7 cellular contexts compared by ENCODE assay signal in genomic region chr5:682216-682615, GRCh38. TPM values are rescaled to one million over a fixed set of nuclear protein-coding genes. Genes with fewer than 3 reads are reported as not detected.
DNase-seq lines count a peak whose midpoint lies in the region; ATAC-seq and TF ChIP-seq lines count a peak whose summit lies in the region.
"Not testable (repeated sequence)": the region's sequence is repeated elsewhere in the genome, so short reads cannot be mapped to it uniquely, and the experiment has no call there.

No MANE protein-coding gene starts in this region.

- H3K23ac ChIP-seq in H9 (ENCODE audit: insufficient read length, low read depth, low read length), result not testable (repeated sequence)

- not testable (repeated sequence) for TF ChIP-seq CTCF in H9 (conservative IDR thresholded peaks at IDR 0.05); breast epithelium (IDR thresholded peaks at IDR 0.05); endodermal cell (conservative IDR thresholded peaks at IDR 0.05); spleen (IDR thresholded peaks at IDR 0.05 in 8 of 11, conservative IDR thresholded peaks at IDR 0.05 in 3 of 11)

- intact Hi-C loops in breast epithelium (cut with DNase I; ENCODE audit: low total_unique reads); spleen (cut with DNase I; ENCODE audit: low total_unique reads): not testable (repeated sequence)

- POLR2A ChIA-PET in activated CD4-positive, alpha-beta memory T cell treated with anti-CD3 and anti-CD28 coated beads, Interleukin-2, amount 10 ng/mL, durations not matched to agents 7 days and 5 days (lab: Charles Lee), result not testable (repeated sequence)

- not testable (repeated sequence) for H3K4me1 Mint-ChIP-seq in H9; activated CD4-positive, alpha-beta memory T cell treated with anti-CD3 and anti-CD28 coated beads, Interleukin-2, amount 10 ng/mL, durations not matched to agents 7 days and 5 days; endodermal cell; natural killer cell treated with Interleukin-12 subunit alpha and Interleukin-12 subunit beta and Interleukin-15 and Interleukin-18, amount 100 ng/mL, for 72 hours (ENCODE audit: low read depth in 2 of 2)

- not testable (repeated sequence) for H3K9me3 ChIP-seq in H9 (ENCODE audit: control insufficient read depth, low read depth, low read length); breast epithelium; endodermal cell (ENCODE audit: control insufficient read depth, low read length); spleen

- not testable (repeated sequence) for H4K20me1 ChIP-seq in H9 (ENCODE audit: control insufficient read depth, insufficient read depth, insufficient read length)

- H3K18ac ChIP-seq in H9 (ENCODE audit: insufficient read length, low read depth, low read length), result not testable (repeated sequence)

- not testable (repeated sequence) for H3K4me3 Mint-ChIP-seq in H9; activated CD4-positive, alpha-beta memory T cell treated with anti-CD3 and anti-CD28 coated beads, Interleukin-2, amount 10 ng/mL, durations not matched to agents 7 days and 5 days; endodermal cell; natural killer cell treated with Interleukin-12 subunit alpha and Interleukin-12 subunit beta and Interleukin-15 and Interleukin-18, amount 100 ng/mL, for 72 hours

- peaks cover 48% of the 10 kb centered on the region for H3K27me3 Mint-ChIP-seq in H9 (ENCODE audit: low read depth)
- H3K27me3 Mint-ChIP-seq in activated CD4-positive, alpha-beta memory T cell treated with anti-CD3 and anti-CD28 coated beads, Interleukin-2, amount 10 ng/mL, durations not matched to agents 7 days and 5 days; natural killer cell treated with Interleukin-12 subunit alpha and Interleukin-12 subunit beta and Interleukin-15 and Interleukin-18, amount 100 ng/mL, for 72 hours: not testable (repeated sequence)
- H3K27me3 Mint-ChIP-seq in endodermal cell (ENCODE audit: insufficient read depth), result peaks cover 57% of the 10 kb centered on the region

- H3K27ac Mint-ChIP-seq in H9; activated CD4-positive, alpha-beta memory T cell treated with anti-CD3 and anti-CD28 coated beads, Interleukin-2, amount 10 ng/mL, durations not matched to agents 7 days and 5 days; endodermal cell; natural killer cell treated with Interleukin-12 subunit alpha and Interleukin-12 subunit beta and Interleukin-15 and Interleukin-18, amount 100 ng/mL, for 72 hours: not testable (repeated sequence)

- H4K91ac ChIP-seq in H9 (ENCODE audit: insufficient read length, low read depth, low read length), result not testable (repeated sequence)

- no CpG with 5 or more reads among the region's 3 CpGs for WGBS in H9 (ENCODE audit: extremely low coverage, insufficient read length, low lambda C conversion rate)
- WGBS in endodermal cell (ENCODE audit: insufficient coverage in 1 of 2, insufficient read length in 1 of 2), 2 experiments, result 87% methylated on average over 3 of the region's 3 CpGs; no CpG with 5 or more reads in 1 of the 2 experiments
- 71 to 95% (median 88%) methylated on average over 1 to 3 of the region's 3 CpGs; no CpG with 5 or more reads in 2 of the 5 donors for WGBS in spleen, 5 donors

- H2BK5ac ChIP-seq in H9 (ENCODE audit: insufficient read length, low read length), result not testable (repeated sequence)

- not testable (repeated sequence) for TF ChIP-seq POLR2A in breast epithelium (IDR thresholded peaks at IDR 0.05); spleen (IDR thresholded peaks at IDR 0.05)

- CTCF ChIA-PET in activated CD4-positive, alpha-beta memory T cell treated with anti-CD3 and anti-CD28 coated beads, Interleukin-2, amount 10 ng/mL, durations not matched to agents 7 days and 5 days (lab: Charles Lee), result interaction anchor here (0.7 kb wide), 1 partner anchor 12 kb away, joined by 4 read pairs; no protein-coding TSS in a partner anchor

- H3K79me1 ChIP-seq in H9 (ENCODE audit: insufficient read depth, low read depth, low read length, poor library complexity, severe bottlenecking), result not testable (repeated sequence)

- H3K36me3 ChIP-seq in breast epithelium; endodermal cell (ENCODE audit: control insufficient read depth, insufficient read depth, low read length); spleen: not testable (repeated sequence)

- not testable (repeated sequence) for H3K4me3 ChIP-seq in breast epithelium; endodermal cell (ENCODE audit: low read length); spleen

- H2BK12ac ChIP-seq in H9 (ENCODE audit: insufficient read length, low read depth, low read length), result not testable (repeated sequence)

- H3K4me1 ChIP-seq in H9 (ENCODE audit: insufficient read depth, low read length); breast epithelium; endodermal cell (ENCODE audit: control insufficient read depth, insufficient read depth, low read length); spleen: not testable (repeated sequence)

- H3K36me3 Mint-ChIP-seq in H9 (ENCODE audit: insufficient read depth in 1 of 3, low read depth in 3 of 3); activated CD4-positive, alpha-beta memory T cell treated with anti-CD3 and anti-CD28 coated beads, Interleukin-2, amount 10 ng/mL, durations not matched to agents 7 days and 5 days (ENCODE audit: low read depth); endodermal cell (ENCODE audit: low read depth); natural killer cell treated with Interleukin-12 subunit alpha and Interleukin-12 subunit beta and Interleukin-15 and Interleukin-18, amount 100 ng/mL, for 72 hours: not testable (repeated sequence)

- not testable (repeated sequence) for H3K14ac ChIP-seq in H9 (ENCODE audit: insufficient read depth, low read length)

- H3K23me2 ChIP-seq in H9 (ENCODE audit: insufficient read length, low read depth, low read length, poor library complexity, severe bottlenecking), result not testable (repeated sequence)

- H2AK5ac ChIP-seq in H9 (ENCODE audit: insufficient read length, low read length), result not testable (repeated sequence)

- not testable (repeated sequence) for H2BK15ac ChIP-seq in H9 (ENCODE audit: low read depth, low read length)

- DNase-seq in H9 (peak; percentile 13), breast epithelium (ENCODE audit: low spot score in 2 of 2) (peak; percentile 11 to 38), endodermal cell (peak; percentile 31), islet precursor cell (peak; percentile 32), spleen (peak; percentile 31)
- peak; percentile 9 for DNase-seq in activated CD4-positive, alpha-beta memory T cell treated with anti-CD3 and anti-CD28 coated beads, Interleukin-2, amount 10 ng/mL, durations not matched to agents 7 days and 5 days
- DNase-seq in natural killer cell treated with Interleukin-12 subunit alpha and Interleukin-12 subunit beta and Interleukin-15 and Interleukin-18, amount 100 ng/mL, for 72 hours (ENCODE audit: low spot score), result peak; percentile 15

- H2BK120ac ChIP-seq in H9 (ENCODE audit: low read depth, low read length, poor library complexity, severe bottlenecking), result not testable (repeated sequence)

- not testable (repeated sequence) for ATAC-seq in natural killer cell treated with Interleukin-12 subunit alpha and Interleukin-12 subunit beta and Interleukin-15 and Interleukin-18, amount 100 ng/mL, for 72 hours

- not testable (repeated sequence) for H3K56ac ChIP-seq in H9 (ENCODE audit: insufficient read length, low read depth, low read length)

- H2AFZ ChIP-seq in H9 (ENCODE audit: low read length), result not testable (repeated sequence)

- H3K27me3 ChIP-seq in H9 (ENCODE audit: insufficient read depth, low read length); breast epithelium: not testable (repeated sequence)
- H3K27me3 ChIP-seq in endodermal cell (ENCODE audit: control insufficient read depth, insufficient read depth, low read length, poor library complexity, severe bottlenecking) (peaks cover 37% of the 10 kb centered on the region), spleen (replicated peaks in 1 of 7) (peaks cover 0 to 27% (median 0%) of the 10 kb centered on the region in 7 donors)

- H3K27ac ChIP-seq in H9 (ENCODE audit: insufficient read length, low read depth, low read length); breast epithelium; endodermal cell (ENCODE audit: low read depth, low read length); spleen: not testable (repeated sequence)

- H2BK20ac ChIP-seq in H9 (ENCODE audit: low read depth, low read length, poor library complexity, severe bottlenecking), result not testable (repeated sequence)

- H3K4me2 ChIP-seq in H9 (ENCODE audit: insufficient read depth, insufficient read length, low read length), result not testable (repeated sequence)

- H3K9ac ChIP-seq in H9 (ENCODE audit: extremely low read depth, insufficient read length, low read length); endodermal cell (ENCODE audit: extremely low read depth, low read length, poor library complexity, severe bottlenecking): not testable (repeated sequence)

- H4K8ac ChIP-seq in H9 (replicated peaks; ENCODE audit: insufficient read length, low read depth, low read length), result not testable (repeated sequence)

- H3K9me3 Mint-ChIP-seq in H9; activated CD4-positive, alpha-beta memory T cell treated with anti-CD3 and anti-CD28 coated beads, Interleukin-2, amount 10 ng/mL, durations not matched to agents 7 days and 5 days; endodermal cell; natural killer cell treated with Interleukin-12 subunit alpha and Interleukin-12 subunit beta and Interleukin-15 and Interleukin-18, amount 100 ng/mL, for 72 hours: not testable (repeated sequence)

- not testable (repeated sequence) for H4K5ac ChIP-seq in H9 (ENCODE audit: insufficient read length, low read depth, low read length)

- H3K4ac ChIP-seq in H9 (ENCODE audit: low read depth, low read length), result not testable (repeated sequence)

- not testable (repeated sequence) for H3K79me2 ChIP-seq in H9 (ENCODE audit: insufficient read depth, low read length)

- H3T11ph ChIP-seq in H9 (ENCODE audit: low read length), result not testable (repeated sequence)

RNA-seq across cellular contexts. Expression of gene TPPP, which starts 10.9 kb away (rescaled TPM):
- 0.44 and 0.48 TPM in 2 replicates for total RNA-seq in H9 (2021)
- total RNA-seq in activated CD4-positive, alpha-beta memory T cell treated with anti-CD3 and anti-CD28 coated beads, Interleukin-2, amount 10 ng/mL, durations not matched to agents 7 days and 5 days, result under 1 TPM; 0.10 to 0.15 TPM
- 1 to 10 TPM; 2.9 to 4.3 (median 3.4) TPM for total RNA-seq in breast epithelium
- under 1 TPM; 0.22 to 0.70 TPM for total RNA-seq in endodermal cell
- 2.0 TPM for polyA plus RNA-seq in endodermal cell (2013, experiment 1 of 2)
- 1.5 TPM for polyA plus RNA-seq in endodermal cell (2013, experiment 2 of 2)
- under 1 TPM in 1 of 2 donors, not detected in 1; 0.05 TPM for total RNA-seq in natural killer cell treated with Interleukin-12 subunit alpha and Interleukin-12 subunit beta and Interleukin-15 and Interleukin-18, amount 100 ng/mL, for 72 hours
- total RNA-seq in spleen, result 10 to 100 TPM in 1 of 7 donors, 1 to 10 TPM in 6; 2.4 to 12.2 (median 4.4) TPM
- polyA plus RNA-seq in spleen, result under 1 TPM; 0.30 to 0.83 (median 0.41) TPM
